ENCODE assay signal across 21 cellular contexts in the genomic region with DNA sequence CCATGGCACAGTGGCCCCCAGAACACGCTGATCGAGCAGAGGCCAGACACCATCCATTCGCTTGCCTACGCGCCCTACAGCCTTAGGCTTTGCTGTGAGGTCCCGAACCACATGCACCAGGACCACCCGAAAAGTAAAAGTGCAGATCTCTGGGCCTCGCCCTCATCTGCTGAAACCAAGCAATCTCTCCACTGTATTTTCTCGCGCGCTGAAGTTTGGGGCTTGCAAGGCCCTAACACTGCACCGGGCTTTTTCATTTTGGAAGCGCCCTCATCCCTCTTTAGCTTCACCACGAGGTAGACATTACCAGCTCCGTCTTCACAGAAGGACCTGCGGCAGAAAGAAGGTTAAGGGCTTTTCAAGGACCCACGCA. TPM values are rescaled to one million over a fixed set of nuclear protein-coding genes. Genes with fewer than 3 reads are reported as not detected.
DNase-seq lines count a peak whose midpoint lies in the region; ATAC-seq, FAIRE-seq and TF ChIP-seq lines count a peak whose summit lies in the region.
"Had no signal": no experiment of that assay in that cellular context is flagged by ENCODE, and none has a peak within 500 bp of the region (broad histone marks: within the 10 kb centered on the region; RNA-seq: fewer than 3 reads in every experiment).

No MANE protein-coding gene starts in this region.

- no peaks in the 10 kb centered on the region for H3K79me2 ChIP-seq in HepG2 (ENCODE audit: insufficient read depth, low read length)

- no peak overlapping the region for H2AFZ ChIP-seq in HepG2 (ENCODE audit: low read length)

- H3K27ac Mint-ChIP-seq in activated naive CD4-positive, alpha-beta T cell treated with anti-CD3 and anti-CD28 coated beads, Interleukin-2, amount 50 U/mL, for 24 hours: no peak overlapping the region
- H3K27ac Mint-ChIP-seq in activated naive CD4-positive, alpha-beta T cell treated with anti-CD3 and anti-CD28 coated beads, Interleukin-2, amount 10 ng/mL, durations not matched to agents 7 days and 5 days: no peak overlapping the region
- H3K27ac Mint-ChIP-seq in activated naive CD8-positive, alpha-beta T cell treated with anti-CD3 and anti-CD28 coated beads, Interleukin-2, amount 50 U/mL, for 24 hours: no peak overlapping the region
- no peak overlapping the region for H3K27ac Mint-ChIP-seq in stimulated activated naive CD8-positive, alpha-beta T cell treated with anti-CD3 and anti-CD28 coated beads, Interleukin-15, amount 100 ng/mL, for 72 hours
- no peak overlapping the region for H3K27ac Mint-ChIP-seq in activated T-helper 2 cell treated with anti-CD3 and anti-CD28 coated beads, Interferon-gamma antibody, Interleukin-2, Interleukin-4, amounts not matched to agents 10 μg/mL and 5 μg/mL and 100 μg/mL, durations not matched to agents 14 hours and 24 hours and 36 hours
- H3K27ac Mint-ChIP-seq: mesothelial cell of epicardium; T-helper 2 cell treated with Interferon-gamma antibody and Interleukin-4, amounts not matched to agents 5 μg/mL and 100 μg/mL, for 36 hours had no signal

- no peaks in the 10 kb centered on the region for H3K4me1 ChIP-seq in HepG2 (ENCODE audit: insufficient read depth, low read length)
- H3K4me1 ChIP-seq: right lobe of liver had no signal

- 64% methylated on average over 15 of the region's 17 CpGs for WGBS in HepG2 (ENCODE audit: low lambda C conversion rate)

- no peaks in the 10 kb centered on the region for H3K36me3 Mint-ChIP-seq in activated naive CD4-positive, alpha-beta T cell treated with anti-CD3 and anti-CD28 coated beads, Interleukin-2, amount 50 U/mL, for 24 hours
- H3K36me3 Mint-ChIP-seq in activated naive CD4-positive, alpha-beta T cell treated with anti-CD3 and anti-CD28 coated beads, Interleukin-2, amount 10 ng/mL, durations not matched to agents 7 days and 5 days: peaks cover 11% of the 10 kb centered on the region
- H3K36me3 Mint-ChIP-seq in activated naive CD8-positive, alpha-beta T cell treated with anti-CD3 and anti-CD28 coated beads, Interleukin-2, amount 50 U/mL, for 24 hours (ENCODE audit: low read depth): peaks cover 7% of the 10 kb centered on the region
- no peaks in the 10 kb centered on the region for H3K36me3 Mint-ChIP-seq in activated T-helper 2 cell treated with anti-CD3 and anti-CD28 coated beads, Interferon-gamma antibody, Interleukin-2, Interleukin-4, amounts not matched to agents 10 μg/mL and 5 μg/mL and 100 μg/mL, durations not matched to agents 14 hours and 24 hours and 36 hours (ENCODE audit: low read depth)
- H3K36me3 Mint-ChIP-seq: mesothelial cell of epicardium had no signal

- H3K4me2 ChIP-seq in HepG2 (ENCODE audit: low read depth, low read length): peak overlapping the region; percentile 55; the same call in 1 of the 2 replicates

- intact Hi-C loops in HepG2 (cut with micrococcal nuclease; ENCODE audit: unreplicated experiment): no loop called here
- intact Hi-C loops in activated T-helper 2 cell treated with anti-CD3 and anti-CD28 coated beads, Interferon-gamma antibody, Interleukin-2, Interleukin-4, amounts not matched to agents 10 μg/mL and 5 μg/mL and 100 μg/mL, durations not matched to agents 14 hours and 24 hours and 36 hours (cut with micrococcal nuclease): no loop called here

- no peak for ATAC-seq in activated naive CD8-positive, alpha-beta T cell treated with anti-CD3 and anti-CD28 coated beads, Interleukin-2, amount 50 U/mL, for 24 hours
- ATAC-seq in HepG2: peak; percentile 41
- ATAC-seq in stimulated activated naive CD8-positive, alpha-beta T cell treated with anti-CD3 and anti-CD28 coated beads, Interleukin-15, amount 100 ng/mL, for 72 hours: peak; percentile 4

- no peak for TF ChIP-seq CTCF in HepG2 (CRISPR knock-in tag; IDR thresholded peaks at IDR 0.05)

- H3K27ac ChIP-seq in HepG2 (ENCODE audit: extremely low read length, insufficient read depth, low read length): no peak overlapping the region
- H3K27ac ChIP-seq: esophagus squamous epithelium, heart left ventricle, right lobe of liver, vagina had no signal

- H3K27me3 ChIP-seq in HepG2 (ENCODE audit: control insufficient read depth in 1 of 2, insufficient read depth in 2 of 2, low read length in 2 of 2): peaks cover 9 to 60% of the 10 kb centered on the region in 2 experiments; a peak in 4 of 5 replicates

- H3K9me3 Mint-ChIP-seq in activated naive CD4-positive, alpha-beta T cell treated with anti-CD3 and anti-CD28 coated beads, Interleukin-2, amount 50 U/mL, for 24 hours: no peaks in the 10 kb centered on the region
- peaks cover 8% of the 10 kb centered on the region for H3K9me3 Mint-ChIP-seq in activated naive CD4-positive, alpha-beta T cell treated with anti-CD3 and anti-CD28 coated beads, Interleukin-2, amount 10 ng/mL, durations not matched to agents 7 days and 5 days
- no peaks in the 10 kb centered on the region for H3K9me3 Mint-ChIP-seq in activated naive CD8-positive, alpha-beta T cell treated with anti-CD3 and anti-CD28 coated beads, Interleukin-2, amount 50 U/mL, for 24 hours
- H3K9me3 Mint-ChIP-seq in stimulated activated naive CD8-positive, alpha-beta T cell treated with anti-CD3 and anti-CD28 coated beads, Interleukin-15, amount 100 ng/mL, for 72 hours: peaks cover 0 to 12% of the 10 kb centered on the region in 2 donors
- H3K9me3 Mint-ChIP-seq in activated T-helper 2 cell treated with anti-CD3 and anti-CD28 coated beads, Interferon-gamma antibody, Interleukin-2, Interleukin-4, amounts not matched to agents 10 μg/mL and 5 μg/mL and 100 μg/mL, durations not matched to agents 14 hours and 24 hours and 36 hours: peaks cover 10% of the 10 kb centered on the region
- H3K9me3 Mint-ChIP-seq: mesothelial cell of epicardium had no signal

- TF ChIP-seq RAD21 in HepG2 (CRISPR knock-in tag; IDR thresholded peaks at IDR 0.05): no peak

- no peak for TF ChIP-seq EP300 in HepG2 (IDR thresholded peaks at IDR 0.05; ENCODE audit: low read depth in 2 of 2, low read length in 2 of 2)
- TF ChIP-seq EP300 in HepG2 (CRISPR knock-in tag; IDR thresholded peaks at IDR 0.05; ENCODE audit: borderline replicate concordance): no peak

- H3K9ac ChIP-seq in HepG2 (ENCODE audit: insufficient read depth, low read depth, low read length): no peak overlapping the region

- no peak for TF ChIP-seq POLR2A in HepG2 (IDR thresholded peaks at IDR 0.05; ENCODE audit: insufficient read depth in 1 of 2, low read depth in 2 of 2, low read length in 2 of 2)

- H3K9me3 ChIP-seq in HepG2 (ENCODE audit: low read length): no peaks in the 10 kb centered on the region
- H3K9me3 ChIP-seq: right lobe of liver had no signal

- H4K20me1 ChIP-seq in HepG2 (ENCODE audit: insufficient read depth, low read length): no peaks in the 10 kb centered on the region

- H3K4me3 ChIP-seq in HepG2 (replicated peaks in 1 of 3; ENCODE audit: insufficient read depth in 1 of 3, low read depth in 2 of 3, low read length in 3 of 3): peak overlapping the region in 1 of 3 experiments; percentile 50; a peak in 1 of 6 replicates
- H3K4me3 ChIP-seq: right lobe of liver, vagina had no signal

- CTCF ChIA-PET in activated naive CD4-positive, alpha-beta T cell treated with anti-CD3 and anti-CD28 coated beads, Interleukin-2, amount 10 ng/mL, durations not matched to agents 7 days and 5 days (lab: Charles Lee): interaction anchor here (1.8 kb wide), 1 partner anchor 19 kb away, joined by 4 read pairs; no protein-coding TSS in a partner anchor
- CTCF ChIA-PET in HepG2 (lab: Yijun Ruan, JAX; ENCODE audit: low intra/inter-chr PET ratio, low total read pairs): no interaction called here

- no peak for FAIRE-seq in HepG2 (lab: Jason Lieb, UNC)

- POLR2A ChIA-PET in HepG2 (lab: Yijun Ruan, JAX): no interaction called here

- DNase-seq in activated naive CD4-positive, alpha-beta T cell treated with anti-CD3 and anti-CD28 coated beads, Interleukin-2, amount 10 ng/mL, durations not matched to agents 7 days and 5 days: no peak
- DNase-seq in activated naive CD8-positive, alpha-beta T cell treated with anti-CD3 and anti-CD28 coated beads, Interleukin-2, amount 50 U/mL, for 24 hours: no peak
- DNase-seq in HepG2 (ENCODE audit: low spot score) (no peak), NCI-H446 treated with DMSO at 0.1 percent for 48 hours (lab: John Stamatoyannopoulos, UW) (no peak)
- DNase-seq in stimulated activated naive CD8-positive, alpha-beta T cell treated with anti-CD3 and anti-CD28 coated beads, Interleukin-15, amount 100 ng/mL, for 72 hours: peak in 1 of 2 donors; percentile 12
- no peak for DNase-seq in activated CD8-positive, alpha-beta memory T cell treated with anti-CD3 and anti-CD28 coated beads, Interleukin-2, amount 50 U/mL, for 48 hours
- DNase-seq in activated T-helper 2 cell treated with anti-CD3 and anti-CD28 coated beads, Interferon-gamma antibody, Interleukin-2, Interleukin-4, amounts not matched to agents 10 μg/mL and 5 μg/mL and 100 μg/mL, durations not matched to agents 14 hours and 24 hours and 36 hours (ENCODE audit: low spot score): no peak
- DNase-seq: activated CD4-positive, CD25-positive, alpha-beta regulatory T cell treated with anti-CD3 and anti-CD28 coated beads, Interleukin-2, amount 50 U/mL, for 72 hours; caudate nucleus; effector CD4-positive, alpha-beta T cell; esophagus squamous epithelium; heart left ventricle; NCI-H2081; NCI-H510A treated with DMSO at 0.1 percent for 48 hours; right lobe of liver; SIG-M5 had no signal

- peaks cover 13% of the 10 kb centered on the region for H3K4me1 Mint-ChIP-seq in activated naive CD4-positive, alpha-beta T cell treated with anti-CD3 and anti-CD28 coated beads, Interleukin-2, amount 50 U/mL, for 24 hours
- peaks cover 7% of the 10 kb centered on the region for H3K4me1 Mint-ChIP-seq in activated naive CD4-positive, alpha-beta T cell treated with anti-CD3 and anti-CD28 coated beads, Interleukin-2, amount 10 ng/mL, durations not matched to agents 7 days and 5 days
- H3K4me1 Mint-ChIP-seq in activated naive CD8-positive, alpha-beta T cell treated with anti-CD3 and anti-CD28 coated beads, Interleukin-2, amount 50 U/mL, for 24 hours: peaks cover 16% of the 10 kb centered on the region
- peaks cover 35% of the 10 kb centered on the region for H3K4me1 Mint-ChIP-seq in stimulated activated naive CD8-positive, alpha-beta T cell treated with anti-CD3 and anti-CD28 coated beads, Interleukin-15, amount 100 ng/mL, for 72 hours
- peaks cover 7% of the 10 kb centered on the region for H3K4me1 Mint-ChIP-seq in activated T-helper 2 cell treated with anti-CD3 and anti-CD28 coated beads, Interferon-gamma antibody, Interleukin-2, Interleukin-4, amounts not matched to agents 10 μg/mL and 5 μg/mL and 100 μg/mL, durations not matched to agents 14 hours and 24 hours and 36 hours (ENCODE audit: low read depth)
- H3K4me1 Mint-ChIP-seq: mesothelial cell of epicardium had no signal

- peaks cover 51% of the 10 kb centered on the region for H3K27me3 Mint-ChIP-seq in activated naive CD4-positive, alpha-beta T cell treated with anti-CD3 and anti-CD28 coated beads, Interleukin-2, amount 50 U/mL, for 24 hours
- H3K27me3 Mint-ChIP-seq in activated naive CD4-positive, alpha-beta T cell treated with anti-CD3 and anti-CD28 coated beads, Interleukin-2, amount 10 ng/mL, durations not matched to agents 7 days and 5 days: peaks cover 71% of the 10 kb centered on the region
- peaks cover 74% of the 10 kb centered on the region for H3K27me3 Mint-ChIP-seq in activated naive CD8-positive, alpha-beta T cell treated with anti-CD3 and anti-CD28 coated beads, Interleukin-2, amount 50 U/mL, for 24 hours
- peaks cover 70% of the 10 kb centered on the region for H3K27me3 Mint-ChIP-seq in stimulated activated naive CD8-positive, alpha-beta T cell treated with anti-CD3 and anti-CD28 coated beads, Interleukin-15, amount 100 ng/mL, for 72 hours
- peaks cover 73% of the 10 kb centered on the region for H3K27me3 Mint-ChIP-seq in activated T-helper 2 cell treated with anti-CD3 and anti-CD28 coated beads, Interferon-gamma antibody, Interleukin-2, Interleukin-4, amounts not matched to agents 10 μg/mL and 5 μg/mL and 100 μg/mL, durations not matched to agents 14 hours and 24 hours and 36 hours (ENCODE audit: low read depth)

- H3K4me3 Mint-ChIP-seq in activated naive CD4-positive, alpha-beta T cell treated with anti-CD3 and anti-CD28 coated beads, Interleukin-2, amount 50 U/mL, for 24 hours: peak overlapping the region; percentile 15
- H3K4me3 Mint-ChIP-seq in activated naive CD4-positive, alpha-beta T cell treated with anti-CD3 and anti-CD28 coated beads, Interleukin-2, amount 10 ng/mL, durations not matched to agents 7 days and 5 days: no peak overlapping the region
- peak overlapping the region; percentile 8 for H3K4me3 Mint-ChIP-seq in activated naive CD8-positive, alpha-beta T cell treated with anti-CD3 and anti-CD28 coated beads, Interleukin-2, amount 50 U/mL, for 24 hours
- peak overlapping the region; percentile 55 to 82 for H3K4me3 Mint-ChIP-seq in stimulated activated naive CD8-positive, alpha-beta T cell treated with anti-CD3 and anti-CD28 coated beads, Interleukin-15, amount 100 ng/mL, for 72 hours
- H3K4me3 Mint-ChIP-seq in activated T-helper 2 cell treated with anti-CD3 and anti-CD28 coated beads, Interferon-gamma antibody, Interleukin-2, Interleukin-4, amounts not matched to agents 10 μg/mL and 5 μg/mL and 100 μg/mL, durations not matched to agents 14 hours and 24 hours and 36 hours (ENCODE audit: low read depth): no peak overlapping the region
- H3K4me3 Mint-ChIP-seq: mesothelial cell of epicardium; T-helper 2 cell treated with Interferon-gamma antibody and Interleukin-4, amounts not matched to agents 5 μg/mL and 100 μg/mL, for 36 hours had no signal

- BruUV-seq in HepG2 (replicated peaks; lab: Mats Ljungman, UMichigan): no TSS peak

- no peaks in the 10 kb centered on the region for H3K36me3 ChIP-seq in HepG2 (replicated peaks in 1 of 2; ENCODE audit: control insufficient read depth in 1 of 2, insufficient read depth in 2 of 2, low read length in 2 of 2)
- H3K36me3 ChIP-seq: heart left ventricle, right lobe of liver, vagina had no signal

- in situ Hi-C loops in HepG2 (cut with HindIII; ENCODE audit: extremely low pct_ligation_motif_present, low pct_unique_long_range_greater_than_20kb): no loop called here

RNA-seq across cellular contexts. Expression of a gene that starts 21.2 kb away (rescaled TPM):
- total RNA-seq in HepG2 (2016; rRNA removed; fragmentation: Illumina TruSeq; extraction: Trizol): 0.07 and 0.13 TPM in 2 replicates
- not detected in 2 replicates for total RNA-seq in HepG2 (2016; cell fraction: cytosol; rRNA removed; fragmentation: Illumina TruSeq; extraction: Trizol; ENCODE audit: low read depth)
- 0.22 TPM in 1 of 2 replicates, not detected in the other for total RNA-seq in HepG2 (2016; cell fraction: insoluble cytoplasmic fraction; rRNA removed; fragmentation: Illumina TruSeq; extraction: Trizol)
- 0.06 and 0.07 TPM in 2 replicates for total RNA-seq in HepG2 (2016; cell fraction: membrane; rRNA removed; fragmentation: Illumina TruSeq; extraction: Trizol)
- total RNA-seq in HepG2 (2016; cell fraction: nucleus; rRNA removed; fragmentation: Illumina TruSeq; extraction: Trizol): 0.16 TPM in 1 of 2 replicates, not detected in the other
- 0.07 and 0.12 TPM in 2 replicates for polyA plus RNA-seq in HepG2 (2011; rRNA removed)
- polyA plus RNA-seq in HepG2 (2011; cell fraction: cytosol; rRNA removed): 0.05 and 0.08 TPM in 2 replicates
- polyA plus RNA-seq in HepG2 (2011; cell fraction: nucleus; rRNA removed): 0.29 and 0.33 TPM in 2 replicates
- 0.04 and 0.07 TPM in 2 replicates for polyA plus RNA-seq in HepG2 (2012)
- polyA plus RNA-seq in HepG2 (2016; cell fraction: cytosol; fragmentation: Illumina TruSeq; extraction: Trizol; ENCODE audit: low read depth): not detected in 2 replicates
- not detected in 2 replicates for polyA plus RNA-seq in HepG2 (2016; cell fraction: insoluble cytoplasmic fraction; fragmentation: Illumina TruSeq; extraction: Trizol; ENCODE audit: low read depth)
- polyA plus RNA-seq in HepG2 (2016; cell fraction: membrane; fragmentation: Illumina TruSeq; extraction: Trizol; ENCODE audit: low read depth): not detected in 2 replicates
- polyA plus RNA-seq in HepG2 (2016; cell fraction: nucleus; fragmentation: Illumina TruSeq; extraction: Trizol; ENCODE audit: insufficient read depth, low read depth): 0.27 TPM in 1 of 2 replicates, not detected in the other
- 0.05 and 0.18 TPM in 2 replicates for polyA minus RNA-seq in HepG2 (2011; rRNA and poly(A)+ RNA removed; ENCODE audit: low replicate concordance)
- polyA minus RNA-seq in HepG2 (2011; cell fraction: cytosol; rRNA and poly(A)+ RNA removed): not detected in 2 replicates
- polyA minus RNA-seq in HepG2 (2011; cell fraction: nucleus; rRNA and poly(A)+ RNA removed): 0.13 TPM in 1 of 2 replicates, not detected in the other
- not detected in 2 replicates for total RNA-seq in activated T-helper 2 cell treated with anti-CD3 and anti-CD28 coated beads, Interferon-gamma antibody, Interleukin-2, Interleukin-4, amounts not matched to agents 10 μg/mL and 5 μg/mL and 100 μg/mL, durations not matched to agents 14 hours and 24 hours and 36 hours
- total RNA-seq: kidney epithelial cell, right lobe of liver had no signal
- polyA plus RNA-seq: heart left ventricle had no signal

RNA-seq across cellular contexts. Expression of a gene that starts 39.0 kb away (rescaled TPM):
- 18.2 and 20.9 TPM in 2 replicates for total RNA-seq in HepG2 (2016; rRNA removed; fragmentation: Illumina TruSeq; extraction: Trizol)
- 10.2 and 13.2 TPM in 2 replicates for total RNA-seq in HepG2 (2016; cell fraction: cytosol; rRNA removed; fragmentation: Illumina TruSeq; extraction: Trizol; ENCODE audit: low read depth)
- total RNA-seq in HepG2 (2016; cell fraction: insoluble cytoplasmic fraction; rRNA removed; fragmentation: Illumina TruSeq; extraction: Trizol): 18.2 and 18.8 TPM in 2 replicates
- total RNA-seq in HepG2 (2016; cell fraction: membrane; rRNA removed; fragmentation: Illumina TruSeq; extraction: Trizol): 23.4 and 23.7 TPM in 2 replicates
- 28.8 and 32.8 TPM in 2 replicates for total RNA-seq in HepG2 (2016; cell fraction: nucleus; rRNA removed; fragmentation: Illumina TruSeq; extraction: Trizol)
- 9.4 and 11.8 TPM in 2 replicates for polyA plus RNA-seq in HepG2 (2011; rRNA removed)
- polyA plus RNA-seq in HepG2 (2011; cell fraction: cytosol; rRNA removed): 6.1 and 9.1 TPM in 2 replicates
- polyA plus RNA-seq in HepG2 (2011; cell fraction: nucleus; rRNA removed): 5.8 and 6.3 TPM in 2 replicates
- 9.1 and 9.7 TPM in 2 replicates for polyA plus RNA-seq in HepG2 (2012)
- 10.5 and 11.4 TPM in 2 replicates for polyA plus RNA-seq in HepG2 (2016; cell fraction: cytosol; fragmentation: Illumina TruSeq; extraction: Trizol; ENCODE audit: low read depth)
- polyA plus RNA-seq in HepG2 (2016; cell fraction: insoluble cytoplasmic fraction; fragmentation: Illumina TruSeq; extraction: Trizol; ENCODE audit: low read depth): 20.2 and 24.7 TPM in 2 replicates
- 17.6 and 17.9 TPM in 2 replicates for polyA plus RNA-seq in HepG2 (2016; cell fraction: membrane; fragmentation: Illumina TruSeq; extraction: Trizol; ENCODE audit: low read depth)
- polyA plus RNA-seq in HepG2 (2016; cell fraction: nucleus; fragmentation: Illumina TruSeq; extraction: Trizol; ENCODE audit: insufficient read depth, low read depth): 17.4 and 20.1 TPM in 2 replicates
- polyA minus RNA-seq in HepG2 (2011; rRNA and poly(A)+ RNA removed; ENCODE audit: low replicate concordance): 6.0 and 7.7 TPM in 2 replicates
- 4.1 and 5.9 TPM in 2 replicates for polyA minus RNA-seq in HepG2 (2011; cell fraction: cytosol; rRNA and poly(A)+ RNA removed)
- polyA minus RNA-seq in HepG2 (2011; cell fraction: nucleus; rRNA and poly(A)+ RNA removed): 39.0 and 45.6 TPM in 2 replicates
- total RNA-seq in activated T-helper 2 cell treated with anti-CD3 and anti-CD28 coated beads, Interferon-gamma antibody, Interleukin-2, Interleukin-4, amounts not matched to agents 10 μg/mL and 5 μg/mL and 100 μg/mL, durations not matched to agents 14 hours and 24 hours and 36 hours: 17.4 and 19.3 TPM in 2 replicates

Comparison
In these comparisons a context has a peak if more than half of its experiments do, and no peak if none do; other contexts are left out.
1. H3K4me3 Mint-ChIP-seq: peak in activated naive CD4-positive, alpha-beta T cell treated with anti-CD3 and anti-CD28 coated beads, Interleukin-2, amount 50 U/mL, for 24 hours (single experiment), activated naive CD8-positive, alpha-beta T cell treated with anti-CD3 and anti-CD28 coated beads, Interleukin-2, amount 50 U/mL, for 24 hours (single experiment) and stimulated activated naive CD8-positive, alpha-beta T cell treated with anti-CD3 and anti-CD28 coated beads, Interleukin-15, amount 100 ng/mL, for 72 hours (2 of 2); none in activated naive CD4-positive, alpha-beta T cell treated with anti-CD3 and anti-CD28 coated beads, Interleukin-2, amount 10 ng/mL, durations not matched to agents 7 days and 5 days (single experiment) and activated T-helper 2 cell treated with anti-CD3 and anti-CD28 coated beads, Interferon-gamma antibody, Interleukin-2, Interleukin-4, amounts not matched to agents 10 μg/mL and 5 μg/mL and 100 μg/mL, durations not matched to agents 14 hours and 24 hours and 36 hours (single experiment).